In genomic region chr7:104664648-104665047, GRCh38 we compare ENCODE assay signal across 26 cellular contexts.
"Had no signal": no experiment of that assay in that cellular context is flagged by ENCODE, and none has a peak within 500 bp of the region (broad histone marks: within the 10 kb centered on the region; RNA-seq: fewer than 3 reads in every experiment).

No MANE protein-coding gene starts in this region.

- H3K27ac ChIP-seq: colonic mucosa, epithelial cell of prostate, gastroesophageal sphincter, heart left ventricle, hepatocyte, neutrophil, pancreas, right lobe of liver, thoracic aorta, tibial nerve, upper lobe of left lung had no signal

- H3K4me2 ChIP-seq: hepatocyte had no signal

- FAIRE-seq: keratinocyte, pancreas, small intestine, urothelium cell line had no signal

- DNase-seq: colonic mucosa; effector CD8-positive, alpha-beta T cell; endodermal cell; foreskin fibroblast; heart left ventricle; mucosa of descending colon; naive B cell; pancreas; right lobe of liver; small intestine; stimulated activated CD4-positive, alpha-beta T cell treated with anti-CD3 and anti-CD28 coated beads, Interleukin-15, amount 100 ng/mL, for 24 hours; stimulated activated CD4-positive, alpha-beta T cell treated with anti-CD3 and anti-CD28 coated beads, Interleukin-2, amount 100 ng/mL, for 48 hours; stimulated activated naive B cell treated with anti-CD40 and anti-IgM and Interleukin-4, amounts not matched to agents 10 μg/mL and 1 μg/mL and 100 μg/mL, for 72 hours; upper lobe of left lung had no signal

- H3K9me3 ChIP-seq: colonic mucosa, gastroesophageal sphincter, heart left ventricle, mucosa of descending colon, neutrophil, pancreas, right lobe of liver, thoracic aorta, tibial nerve, upper lobe of left lung had no signal

- H3K4me3 ChIP-seq: colonic mucosa, gastroesophageal sphincter, heart left ventricle, hepatocyte, lung, mucosa of descending colon, pancreas, right lobe of liver, thoracic aorta, tibial nerve, upper lobe of left lung had no signal

- H3K36me3 ChIP-seq: colonic mucosa, gastroesophageal sphincter, heart left ventricle, neutrophil, pancreas, right lobe of liver, thoracic aorta, tibial nerve, upper lobe of left lung had no signal

- H3K4me1 ChIP-seq: colonic mucosa, gastroesophageal sphincter, heart left ventricle, pancreas, right lobe of liver, tibial nerve, upper lobe of left lung had no signal

- H3K27me3 ChIP-seq: colonic mucosa, gastroesophageal sphincter, hepatocyte, neutrophil, pancreas, right lobe of liver, tibial nerve, upper lobe of left lung had no signal

- ATAC-seq: esophagus mucosa; gastroesophageal sphincter; heart left ventricle; left lobe of liver; mucosa of descending colon; natural killer cell treated with Interleukin-12 subunit alpha and Interleukin-12 subunit beta and Interleukin-15 and Interleukin-18, amount 100 ng/mL, for 72 hours; pancreas; right lobe of liver; stimulated activated naive B cell treated with anti-CD40 and anti-IgM and Interleukin-4, amounts not matched to agents 10 μg/mL and 1 μg/mL and 100 μg/mL, for 72 hours had no signal

- H3K79me2 ChIP-seq: hepatocyte had no signal

- H2AFZ ChIP-seq: hepatocyte had no signal
